20 cellular contexts compared by ENCODE assay signal in genomic region chr6:54856137-54856536, GRCh38. TPM values are rescaled to one million over a fixed set of nuclear protein-coding genes. Genes with fewer than 3 reads are reported as not detected.
A peak's percentile ranks its signal among the peaks of the same experiment; 100 is the strongest.
DNase-seq lines count a peak whose midpoint lies in the region; ATAC-seq, FAIRE-seq and TF ChIP-seq lines count a peak whose summit lies in the region.
"Had no signal": no experiment of that assay in that cellular context is flagged by ENCODE, and none has a peak within 500 bp of the region (broad histone marks: within the 10 kb centered on the region; RNA-seq: fewer than 3 reads in every experiment).

No MANE protein-coding gene starts in this region.

- ATAC-seq in right lobe of liver (no peak), GM18520 (IDR thresholded peaks at IDR 0.05; ENCODE audit: unreplicated experiment) (no peak), HepG2 (no peak)
- ATAC-seq: gastrocnemius medialis, left lobe of liver had no signal

- peak overlapping the region; percentile 64 for H3K27ac Mint-ChIP-seq in type B pancreatic cell

- peaks cover 9% of the 10 kb centered on the region for H3K36me3 Mint-ChIP-seq in type B pancreatic cell

- H3K9me3 ChIP-seq in right lobe of liver (no peaks in the 10 kb centered on the region), HepG2 (ENCODE audit: low read length) (no peaks in the 10 kb centered on the region)
- H3K9me3 ChIP-seq: gastrocnemius medialis had no signal

- POLR2A ChIA-PET in HepG2 (lab: Yijun Ruan, JAX), result no interaction called here

- no peaks in the 10 kb centered on the region for H3K27me3 Mint-ChIP-seq in type B pancreatic cell

- in situ Hi-C loops in HepG2 (cut with HindIII; ENCODE audit: extremely low pct_ligation_motif_present, low pct_unique_long_range_greater_than_20kb), result no loop called here

- CTCF ChIA-PET in HepG2 (lab: Yijun Ruan, JAX; ENCODE audit: low intra/inter-chr PET ratio, low total read pairs), result no interaction called here

- peak overlapping the region; percentile 51 for H3K4me3 Mint-ChIP-seq in type B pancreatic cell
- H3K4me3 Mint-ChIP-seq: H9 had no signal

- no peaks in the 10 kb centered on the region for H3K36me3 ChIP-seq in KMS-11 (ENCODE audit: insufficient read depth)
- no peaks in the 10 kb centered on the region for H3K36me3 ChIP-seq in right lobe of liver
- H3K36me3 ChIP-seq in HepG2 (replicated peaks in 1 of 2; ENCODE audit: control insufficient read depth in 1 of 2, insufficient read depth in 2 of 2, low read length in 2 of 2), result no peaks in the 10 kb centered on the region
- H3K36me3 ChIP-seq: gastrocnemius medialis, thoracic aorta had no signal

- TF ChIP-seq RAD21 in HepG2 (CRISPR knock-in tag; IDR thresholded peaks at IDR 0.05), result no peak

- TF ChIP-seq POLR2A in right lobe of liver (IDR thresholded peaks at IDR 0.05), result no peak
- TF ChIP-seq POLR2A in HepG2 (IDR thresholded peaks at IDR 0.05; ENCODE audit: insufficient read depth in 1 of 2, low read depth in 2 of 2, low read length in 2 of 2), result no peak

- DNase-seq in NCI-H748 treated with DMSO at 0.1 percent for 48 hours (lab: John Stamatoyannopoulos, UW) (peak; percentile 30), kidney tubule cell (ENCODE audit: low spot score) (peak; percentile 47), type B pancreatic cell (ENCODE audit: extremely low spot score, unreplicated experiment) (no peak), right lobe of liver (no peak), HepG2 (ENCODE audit: low spot score) (no peak)
- DNase-seq: activated CD4-positive, alpha-beta T cell treated with anti-CD3 and anti-CD28 coated beads, Interleukin-2, amount 50 U/mL, for 4 hours; amniotic stem cell; caudate nucleus; erythroblast; gastrocnemius medialis; H9; NCI-H1694; SHP77 had no signal

- no TSS peak for BruUV-seq in HepG2 (replicated peaks; lab: Mats Ljungman, UMichigan)

- no peaks in the 10 kb centered on the region for H3K9me3 Mint-ChIP-seq in type B pancreatic cell

- intact Hi-C loops in right lobe of liver (cut with DNase I) (no loop called here), HepG2 (cut with micrococcal nuclease; ENCODE audit: unreplicated experiment) (no loop called here)

- FAIRE-seq in HepG2 (lab: Jason Lieb, UNC), result no peak
- FAIRE-seq: GM19239 had no signal

- H3K4me3 ChIP-seq in KMS-11 (IDR thresholded peaks at IDR 0.05; ENCODE audit: insufficient read depth, low read depth, low read length) (no peak overlapping the region), right lobe of liver (no peak overlapping the region), HepG2 (replicated peaks in 1 of 3; ENCODE audit: insufficient read depth in 1 of 3, low read depth in 2 of 3, low read length in 3 of 3) (no peak overlapping the region)
- H3K4me3 ChIP-seq: gastrocnemius medialis, thoracic aorta had no signal

- no peaks in the 10 kb centered on the region for H3K79me2 ChIP-seq in KMS-11 (ENCODE audit: insufficient read depth, low read depth)
- no peaks in the 10 kb centered on the region for H3K79me2 ChIP-seq in HepG2 (ENCODE audit: insufficient read depth, low read length)

- peak overlapping the region; percentile 63 for H3K9ac ChIP-seq in KMS-11
- no peak overlapping the region for H3K9ac ChIP-seq in HepG2 (ENCODE audit: insufficient read depth, low read depth, low read length)

- H3K4me1 ChIP-seq in KMS-11 (ENCODE audit: low read depth, poor library complexity, severe bottlenecking) (peaks cover 68% of the 10 kb centered on the region), right lobe of liver (no peaks in the 10 kb centered on the region), HepG2 (ENCODE audit: insufficient read depth, low read length) (no peaks in the 10 kb centered on the region)

- H4K20me1 ChIP-seq in KMS-11 (ENCODE audit: insufficient read depth) (no peaks in the 10 kb centered on the region), HepG2 (ENCODE audit: insufficient read depth, low read length) (no peaks in the 10 kb centered on the region)

- H2AFZ ChIP-seq in KMS-11 (ENCODE audit: low read depth), result peak overlapping the region; percentile 45; the same call in 1 of the 2 replicates
- H2AFZ ChIP-seq in HepG2 (ENCODE audit: low read length), result no peak overlapping the region

- TF ChIP-seq CTCF in KMS-11 (conservative IDR thresholded peaks at IDR 0.05; ENCODE audit: low read depth, low read length), result no peak
- TF ChIP-seq CTCF in type B pancreatic cell (conservative IDR thresholded peaks at IDR 0.05), result no peak
- TF ChIP-seq CTCF in right lobe of liver (IDR thresholded peaks at IDR 0.05), result no peak
- TF ChIP-seq CTCF in HepG2 (CRISPR knock-in tag; IDR thresholded peaks at IDR 0.05), result no peak

- H3K4me1 Mint-ChIP-seq in type B pancreatic cell (ENCODE audit: unreplicated experiment), result no peaks in the 10 kb centered on the region

- TF ChIP-seq EP300 in HepG2 (IDR thresholded peaks at IDR 0.05; ENCODE audit: low read depth in 2 of 2, low read length in 2 of 2) (no peak), HepG2 (CRISPR knock-in tag; IDR thresholded peaks at IDR 0.05; ENCODE audit: borderline replicate concordance) (no peak)

- H3K4me2 ChIP-seq in KMS-11 (peak overlapping the region; percentile 88), HepG2 (ENCODE audit: low read depth, low read length) (no peak overlapping the region)

- no peaks in the 10 kb centered on the region for H3K27me3 ChIP-seq in KMS-11 (ENCODE audit: insufficient read depth, low read depth)
- no peaks in the 10 kb centered on the region for H3K27me3 ChIP-seq in right lobe of liver
- no peaks in the 10 kb centered on the region for H3K27me3 ChIP-seq in HepG2 (ENCODE audit: control insufficient read depth in 1 of 2, insufficient read depth in 2 of 2, low read length in 2 of 2)
- H3K27me3 ChIP-seq: gastrocnemius medialis had no signal

- peak overlapping the region; percentile 97 for H3K27ac ChIP-seq in KMS-11
- no peak overlapping the region for H3K27ac ChIP-seq in right lobe of liver
- no peak overlapping the region for H3K27ac ChIP-seq in HepG2 (ENCODE audit: extremely low read length, insufficient read depth, low read length)
- H3K27ac ChIP-seq: gastrocnemius medialis, thoracic aorta had no signal

- 73% methylated on average over 3 of the region's 3 CpGs for WGBS in right lobe of liver (ENCODE audit: insufficient coverage, low coverage, low lambda C conversion rate, missing lambda C conversion rate)
- WGBS in HepG2 (ENCODE audit: low lambda C conversion rate), result 2% methylated on average over 3 of the region's 3 CpGs

TF ChIP-seq in HepG2, 621 proteins besides CTCF, POLR2A, EP300 and RAD21:
- TF ChIP-seq MAFK (conservative IDR thresholded peaks at IDR 0.05 in 1 of 2, IDR thresholded peaks at IDR 0.05 in 1 of 2; ENCODE audit: low read length in 2 of 2), result 0 out of 4 replicates have a peak, but pooled peaks of 1 of the 2 experiments have one; percentile 15
- TF ChIP-seq SAP130 (CRISPR knock-in tag; IDR thresholded peaks at IDR 0.05; ENCODE audit: low read depth), result no peak
TF ChIP-seq in HepG2: peak in this region for 1.

RNA-seq across cellular contexts. Expression of gene FAM83B, which starts 9.6 kb away (rescaled TPM):
- total RNA-seq in type B pancreatic cell (ENCODE audit: low replicate concordance) (11.3 and 33.9 TPM in 2 replicates), right lobe of liver (under 1 TPM; 0.07 to 0.55 (median 0.18) TPM), HepG2 (2016; rRNA removed; fragmentation: Illumina TruSeq; extraction: Trizol) (not detected in 2 replicates)
- total RNA-seq in HepG2 (2016; cell fraction: cytosol; rRNA removed; fragmentation: Illumina TruSeq; extraction: Trizol; ENCODE audit: low read depth), result not detected in 2 replicates
- total RNA-seq in HepG2 (2016; cell fraction: insoluble cytoplasmic fraction; rRNA removed; fragmentation: Illumina TruSeq; extraction: Trizol), result not detected in 2 replicates
- not detected in 2 replicates for total RNA-seq in HepG2 (2016; cell fraction: membrane; rRNA removed; fragmentation: Illumina TruSeq; extraction: Trizol)
- not detected in 2 replicates for total RNA-seq in HepG2 (2016; cell fraction: nucleus; rRNA removed; fragmentation: Illumina TruSeq; extraction: Trizol)
- polyA plus RNA-seq in HepG2 (2011; rRNA removed), result not detected in 2 replicates
- polyA plus RNA-seq in HepG2 (2011; cell fraction: cytosol; rRNA removed), result not detected in 2 replicates
- not detected in 2 replicates for polyA plus RNA-seq in HepG2 (2011; cell fraction: nucleus; rRNA removed)
- polyA plus RNA-seq in HepG2 (2012), result not detected in 2 replicates
- not detected in 2 replicates for polyA plus RNA-seq in HepG2 (2016; cell fraction: cytosol; fragmentation: Illumina TruSeq; extraction: Trizol; ENCODE audit: low read depth)
- not detected in 2 replicates for polyA plus RNA-seq in HepG2 (2016; cell fraction: insoluble cytoplasmic fraction; fragmentation: Illumina TruSeq; extraction: Trizol; ENCODE audit: low read depth)
- polyA plus RNA-seq in HepG2 (2016; cell fraction: membrane; fragmentation: Illumina TruSeq; extraction: Trizol; ENCODE audit: low read depth), result not detected in 2 replicates
- polyA plus RNA-seq in HepG2 (2016; cell fraction: nucleus; fragmentation: Illumina TruSeq; extraction: Trizol; ENCODE audit: insufficient read depth, low read depth), result not detected in 2 replicates
- polyA minus RNA-seq in HepG2 (2011; rRNA and poly(A)+ RNA removed; ENCODE audit: low replicate concordance), result 8.5 TPM in 1 of 2 replicates, not detected in the other
- polyA minus RNA-seq in HepG2 (2011; cell fraction: cytosol; rRNA and poly(A)+ RNA removed), result not detected in 2 replicates
- not detected in 2 replicates for polyA minus RNA-seq in HepG2 (2011; cell fraction: nucleus; rRNA and poly(A)+ RNA removed)
- total RNA-seq: mononuclear cell, pulmonary artery endothelial cell, thoracic aorta had no signal

Comparison
In these comparisons a context has a peak if more than half of its experiments do, and no peak if none do; other contexts are left out.
1. DNase-seq: peak in NCI-H748 treated with DMSO at 0.1 percent for 48 hours (single experiment) and kidney tubule cell (single experiment); none in type B pancreatic cell (single experiment), right lobe of liver (0 of 3) and HepG2 (single experiment).